Comparison of ENCODE assay signal across 9 cellular contexts in the genomic region with DNA sequence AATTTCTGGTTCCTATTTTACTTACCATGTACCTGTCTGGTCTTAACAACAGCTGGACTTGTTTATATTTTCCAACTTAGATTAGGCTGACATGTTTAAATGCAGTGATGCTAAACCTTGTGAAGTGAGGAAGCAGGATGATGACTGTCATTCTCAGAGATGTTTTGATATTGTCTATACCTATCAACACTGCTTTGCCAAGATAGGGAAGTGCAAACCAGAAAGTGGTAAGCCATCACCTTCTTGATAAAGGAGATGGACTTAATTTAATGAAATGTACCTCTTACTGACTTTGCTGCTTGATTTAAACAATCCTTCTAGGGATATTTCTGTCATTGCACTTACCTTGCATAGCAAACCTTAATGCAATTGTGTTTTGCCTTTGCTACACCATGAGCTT. TPM values are rescaled to one million over a fixed set of nuclear protein-coding genes. Genes with fewer than 3 reads are reported as not detected.
A peak's percentile ranks its signal among the peaks of the same experiment; 100 is the strongest.
DNase-seq lines count a peak whose midpoint lies in the region; ATAC-seq and TF ChIP-seq lines count a peak whose summit lies in the region.
"Had no signal": no experiment of that assay in that cellular context is flagged by ENCODE, and none has a peak within 500 bp of the region (broad histone marks: within the 10 kb centered on the region; RNA-seq: fewer than 3 reads in every experiment).

No MANE protein-coding gene starts in this region.

- CTCF ChIA-PET in MCF 10A (lab: Yijun Ruan, JAX) = no interaction called here
- CTCF ChIA-PET in GM10248 (lab: Yijun Ruan, JAX) = interaction anchor here (1.0 kb wide), 1 partner anchor 16 kb away, joined by 3 read pairs; no protein-coding TSS in a partner anchor

- peak overlapping the region; percentile 83 for H3K27ac ChIP-seq in DOHH2 (ENCODE audit: low read depth, low read length)

- H3K79me2 ChIP-seq in DOHH2 (ENCODE audit: control insufficient read depth, low read length) = peaks cover 78% of the 10 kb centered on the region
- peaks cover 51% of the 10 kb centered on the region for H3K79me2 ChIP-seq in Loucy (ENCODE audit: insufficient read depth, low read length)

- H3K36me3 Mint-ChIP-seq in MCF 10A (ENCODE audit: insufficient read depth, unreplicated experiment) = peaks cover 8% of the 10 kb centered on the region
- H3K36me3 Mint-ChIP-seq in natural killer cell treated with Interleukin-12 subunit alpha and Interleukin-12 subunit beta and Interleukin-15 and Interleukin-18, amount 100 ng/mL, for 72 hours = peaks cover 5% of the 10 kb centered on the region

- H4K20me1 ChIP-seq in DOHH2 (ENCODE audit: control insufficient read depth, insufficient read depth, low read depth, low read length) = 0 out of 2 replicates have a peak, but pooled peaks cover 4% of the 10 kb centered on the region
- peaks cover 15% of the 10 kb centered on the region for H4K20me1 ChIP-seq in Loucy (ENCODE audit: insufficient read depth, low read length, poor library complexity, severe bottlenecking)

- H3K27me3 ChIP-seq in DOHH2 (ENCODE audit: control insufficient read depth, low read length) (no peaks in the 10 kb centered on the region), Loucy (ENCODE audit: insufficient read depth, low read length, poor library complexity, severe bottlenecking) (no peaks in the 10 kb centered on the region)

- no peaks in the 10 kb centered on the region for H3K9me3 Mint-ChIP-seq in MCF 10A (ENCODE audit: unreplicated experiment)
- H3K9me3 Mint-ChIP-seq in natural killer cell treated with Interleukin-12 subunit alpha and Interleukin-12 subunit beta and Interleukin-15 and Interleukin-18, amount 100 ng/mL, for 72 hours = no peaks in the 10 kb centered on the region

- TF ChIP-seq CTCF in DOHH2 (IDR thresholded peaks at IDR 0.05; ENCODE audit: low read depth, low read length, poor library complexity, severe bottlenecking) = no peak
- TF ChIP-seq CTCF in Loucy (conservative IDR thresholded peaks at IDR 0.05; ENCODE audit: low read length) = no peak
- TF ChIP-seq CTCF in MCF 10A (IDR thresholded peaks at IDR 0.05; ENCODE audit: unreplicated experiment) = no peak
- no peak for TF ChIP-seq CTCF in GM10248 (IDR thresholded peaks at IDR 0.05; ENCODE audit: control extremely low read depth, extremely low read depth, low read depth, missing control alignments)

- H3K9me3 ChIP-seq in DOHH2 (ENCODE audit: control insufficient read depth, insufficient read depth, low read length) = no peaks in the 10 kb centered on the region
- H3K9me3 ChIP-seq in Loucy (ENCODE audit: insufficient read depth, low read depth, low read length) = no peaks in the 10 kb centered on the region

- peak overlapping the region; percentile 76 for H3K27ac Mint-ChIP-seq in MCF 10A (ENCODE audit: low read depth, unreplicated experiment)
- H3K27ac Mint-ChIP-seq in natural killer cell treated with Interleukin-12 subunit alpha and Interleukin-12 subunit beta and Interleukin-15 and Interleukin-18, amount 100 ng/mL, for 72 hours = no peak overlapping the region

- H3K36me3 ChIP-seq in DOHH2 (ENCODE audit: control insufficient read depth, low read length) (peaks cover 55% of the 10 kb centered on the region), Loucy (ENCODE audit: insufficient read depth, low read length) (no peaks in the 10 kb centered on the region)

- H3K27me3 Mint-ChIP-seq in MCF 10A (ENCODE audit: insufficient read depth, unreplicated experiment) = no peaks in the 10 kb centered on the region
- H3K27me3 Mint-ChIP-seq in natural killer cell treated with Interleukin-12 subunit alpha and Interleukin-12 subunit beta and Interleukin-15 and Interleukin-18, amount 100 ng/mL, for 72 hours = peaks cover 0 to 4% of the 10 kb centered on the region in 2 donors

- no TSS peak for BruUV-seq in MCF 10A (replicated peaks; lab: Mats Ljungman, UMichigan)

- H3K9me2 ChIP-seq in DOHH2 (replicated peaks; ENCODE audit: control insufficient read depth, low read length) (no peaks in the 10 kb centered on the region), Loucy (replicated peaks; ENCODE audit: low read depth, low read length) (no peaks in the 10 kb centered on the region)

- intact Hi-C loops in MCF 10A (cut with micrococcal nuclease) = loop anchor here (5.0 kb wide), 2 partner anchors 88 to 452 kb away; a partner anchor contains a TSS

- DNase-seq in MCF 10A (ENCODE audit: unreplicated experiment) (no peak), GM10248 (ENCODE audit: extremely low spot score) (no peak), COLO829 (ENCODE audit: low spot score) (no peak), GM03348 (ENCODE audit: low spot score) (no peak)
- no peak for DNase-seq in natural killer cell treated with Interleukin-12 subunit alpha and Interleukin-12 subunit beta and Interleukin-15 and Interleukin-18, amount 100 ng/mL, for 72 hours (ENCODE audit: low spot score)
- DNase-seq: amniotic stem cell had no signal

- POLR2A ChIA-PET in MCF 10A (lab: Yijun Ruan, JAX) = interaction anchor here (0.6 to 1.0 kb wide), 3 partner anchors 8 to 622 kb away, joined by 3 to 5 read pairs (median 4); no protein-coding TSS in a partner anchor
- POLR2A ChIA-PET in GM10248 (lab: Yijun Ruan, JAX) = no interaction called here

- H3K4me2 ChIP-seq in DOHH2 (ENCODE audit: low read length) = peak overlapping the region; percentile 71
- peak overlapping the region; percentile 82 for H3K4me2 ChIP-seq in Loucy (ENCODE audit: low read depth, low read length, poor library complexity, severe bottlenecking)

- H3K4me1 ChIP-seq in DOHH2 (ENCODE audit: control insufficient read depth, low read length) = peaks cover 47% of the 10 kb centered on the region
- peaks cover 36% of the 10 kb centered on the region for H3K4me1 ChIP-seq in Loucy (ENCODE audit: insufficient read depth, low read length, poor library complexity, severe bottlenecking)

- H3K4me3 ChIP-seq in DOHH2 (ENCODE audit: low read length) (peak overlapping the region; percentile 97), Loucy (ENCODE audit: low read length, poor library complexity, severe bottlenecking) (peak overlapping the region; percentile 95)

- H3K4me3 Mint-ChIP-seq in MCF 10A (ENCODE audit: unreplicated experiment) = peak overlapping the region; percentile 81
- H3K4me3 Mint-ChIP-seq in natural killer cell treated with Interleukin-12 subunit alpha and Interleukin-12 subunit beta and Interleukin-15 and Interleukin-18, amount 100 ng/mL, for 72 hours = peak overlapping the region; percentile 46

- peaks cover 23% of the 10 kb centered on the region for H3K4me1 Mint-ChIP-seq in MCF 10A (ENCODE audit: insufficient read depth, unreplicated experiment)
- H3K4me1 Mint-ChIP-seq in natural killer cell treated with Interleukin-12 subunit alpha and Interleukin-12 subunit beta and Interleukin-15 and Interleukin-18, amount 100 ng/mL, for 72 hours (ENCODE audit: low read depth in 2 of 2) = peaks cover 26 to 33% of the 10 kb centered on the region in 2 donors

- no peak overlapping the region for H2AFZ ChIP-seq in Loucy (ENCODE audit: low read length)

- ATAC-seq in natural killer cell treated with Interleukin-12 subunit alpha and Interleukin-12 subunit beta and Interleukin-15 and Interleukin-18, amount 100 ng/mL, for 72 hours = no peak
- ATAC-seq in GM19324 (IDR thresholded peaks at IDR 0.05; ENCODE audit: low FRiP score, unreplicated experiment) = no peak

- H3F3A ChIP-seq in DOHH2 (ENCODE audit: control insufficient read depth, insufficient read depth) (0 out of 2 replicates have a peak, but pooled peaks cover 2% of the 10 kb centered on the region), Loucy (ENCODE audit: low read depth) (0 out of 2 replicates have a peak, but pooled peaks cover 5% of the 10 kb centered on the region)

- peak overlapping the region; percentile 86 for H3K9ac ChIP-seq in Loucy (ENCODE audit: low read depth, low read length, poor library complexity, severe bottlenecking)

RNA-seq across cellular contexts. Expression of a gene that starts 2.2 kb away (rescaled TPM):
- 39.9 and 49.3 TPM in 2 replicates for total RNA-seq in MCF 10A (2022)
- total RNA-seq in natural killer cell treated with Interleukin-12 subunit alpha and Interleukin-12 subunit beta and Interleukin-15 and Interleukin-18, amount 100 ng/mL, for 72 hours = 10 to 100 TPM; 16.6 to 34.4 TPM
